1 cellular context compared by ENCODE assay signal in genomic region chr12:123457980-123458779, GRCh38.
TF ChIP-seq lines count a peak whose summit lies in the region.

Gene SNRNP35, plus strand, starts transcription at chr12:123458139. Its CDS starts 7,402 bp downstream, at chr12:123465541.

TF ChIP-seq in K562, 482 proteins besides CTCF, POLR2A, EP300 and RAD21 (continued from another document and continues in another):
- TF ChIP-seq ZNF512 (tag; IDR thresholded peaks at IDR 0.05), result no peak
- TF ChIP-seq SMARCE1 (IDR thresholded peaks at IDR 0.05), result peak; percentile 15; the same call in 1 of the 2 replicates
- TF ChIP-seq, protein P1, sequence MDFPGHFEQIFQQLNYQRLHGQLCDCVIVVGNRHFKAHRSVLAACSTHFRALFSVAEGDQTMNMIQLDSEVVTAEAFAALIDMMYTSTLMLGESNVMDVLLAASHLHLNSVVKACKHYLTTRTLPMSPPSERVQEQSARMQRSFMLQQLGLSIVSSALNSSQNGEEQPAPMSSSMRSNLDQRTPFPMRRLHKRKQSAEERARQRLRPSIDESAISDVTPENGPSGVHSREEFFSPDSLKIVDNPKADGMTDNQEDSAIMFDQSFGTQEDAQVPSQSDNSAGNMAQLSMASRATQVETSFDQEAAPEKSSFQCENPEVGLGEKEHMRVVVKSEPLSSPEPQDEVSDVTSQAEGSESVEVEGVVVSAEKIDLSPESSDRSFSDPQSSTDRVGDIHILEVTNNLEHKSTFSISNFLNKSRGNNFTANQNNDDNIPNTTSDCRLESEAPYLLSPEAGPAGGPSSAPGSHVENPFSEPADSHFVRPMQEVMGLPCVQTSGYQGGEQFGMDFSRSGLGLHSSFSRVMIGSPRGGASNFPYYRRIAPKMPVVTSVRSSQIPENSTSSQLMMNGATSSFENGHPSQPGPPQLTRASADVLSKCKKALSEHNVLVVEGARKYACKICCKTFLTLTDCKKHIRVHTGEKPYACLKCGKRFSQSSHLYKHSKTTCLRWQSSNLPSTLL (IDR thresholded peaks at IDR 0.05), result peak; percentile 82; the same call in 1 of the 2 replicates
- TF ChIP-seq ZNF274 (IDR thresholded peaks at IDR 0.05; ENCODE audit: borderline replicate concordance, low read depth, low read length), result no peak
- TF ChIP-seq CEBPG (CRISPR knock-in tag; IDR thresholded peaks at IDR 0.05), result peak; percentile 46
- TF ChIP-seq CEBPG (tag; conservative IDR thresholded peaks at IDR 0.05 in 1 of 2, IDR thresholded peaks at IDR 0.05 in 1 of 2), result no peak
- TF ChIP-seq KAT7 (CRISPR knock-in tag; IDR thresholded peaks at IDR 0.05; ENCODE audit: borderline replicate concordance), result peak; percentile 91; the same call in 1 of the 2 replicates
- TF ChIP-seq ZNF311 (CRISPR knock-in tag; IDR thresholded peaks at IDR 0.05), result no peak
- no peak for TF ChIP-seq CEBPB (tag; IDR thresholded peaks at IDR 0.05)
- TF ChIP-seq, protein P2, sequence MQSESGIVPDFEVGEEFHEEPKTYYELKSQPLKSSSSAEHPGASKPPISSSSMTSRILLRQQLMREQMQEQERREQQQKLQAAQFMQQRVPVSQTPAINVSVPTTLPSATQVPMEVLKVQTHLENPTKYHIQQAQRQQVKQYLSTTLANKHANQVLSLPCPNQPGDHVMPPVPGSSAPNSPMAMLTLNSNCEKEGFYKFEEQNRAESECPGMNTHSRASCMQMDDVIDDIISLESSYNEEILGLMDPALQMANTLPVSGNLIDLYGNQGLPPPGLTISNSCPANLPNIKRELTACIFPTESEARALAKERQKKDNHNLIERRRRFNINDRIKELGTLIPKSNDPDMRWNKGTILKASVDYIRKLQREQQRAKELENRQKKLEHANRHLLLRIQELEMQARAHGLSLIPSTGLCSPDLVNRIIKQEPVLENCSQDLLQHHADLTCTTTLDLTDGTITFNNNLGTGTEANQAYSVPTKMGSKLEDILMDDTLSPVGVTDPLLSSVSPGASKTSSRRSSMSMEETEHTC (IDR thresholded peaks at IDR 0.05), result no peak
- peak; percentile 22 to 26; a peak in 2 of 4 replicates for TF ChIP-seq SIX5 (IDR thresholded peaks at IDR 0.05; ENCODE audit: borderline replicate concordance in 1 of 2, insufficient read depth in 1 of 2, low read depth in 1 of 2, low read length in 2 of 2)
- TF ChIP-seq, protein P3, sequence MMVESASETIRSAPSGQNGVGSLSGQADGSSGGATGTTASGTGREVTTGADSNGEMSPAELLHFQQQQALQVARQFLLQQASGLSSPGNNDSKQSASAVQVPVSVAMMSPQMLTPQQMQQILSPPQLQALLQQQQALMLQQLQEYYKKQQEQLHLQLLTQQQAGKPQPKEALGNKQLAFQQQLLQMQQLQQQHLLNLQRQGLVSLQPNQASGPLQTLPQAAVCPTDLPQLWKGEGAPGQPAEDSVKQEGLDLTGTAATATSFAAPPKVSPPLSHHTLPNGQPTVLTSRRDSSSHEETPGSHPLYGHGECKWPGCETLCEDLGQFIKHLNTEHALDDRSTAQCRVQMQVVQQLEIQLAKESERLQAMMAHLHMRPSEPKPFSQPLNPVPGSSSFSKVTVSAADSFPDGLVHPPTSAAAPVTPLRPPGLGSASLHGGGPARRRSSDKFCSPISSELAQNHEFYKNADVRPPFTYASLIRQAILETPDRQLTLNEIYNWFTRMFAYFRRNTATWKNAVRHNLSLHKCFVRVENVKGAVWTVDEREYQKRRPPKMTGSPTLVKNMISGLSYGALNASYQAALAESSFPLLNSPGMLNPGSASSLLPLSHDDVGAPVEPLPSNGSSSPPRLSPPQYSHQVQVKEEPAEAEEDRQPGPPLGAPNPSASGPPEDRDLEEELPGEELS (CRISPR knock-in tag; IDR thresholded peaks at IDR 0.05; ENCODE audit: borderline replicate concordance), result peak; percentile 80; the same call in 1 of the 2 replicates
- peak; percentile 71 for TF ChIP-seq HDAC2 (IDR thresholded peaks at IDR 0.05)
- TF ChIP-seq, protein P4, sequence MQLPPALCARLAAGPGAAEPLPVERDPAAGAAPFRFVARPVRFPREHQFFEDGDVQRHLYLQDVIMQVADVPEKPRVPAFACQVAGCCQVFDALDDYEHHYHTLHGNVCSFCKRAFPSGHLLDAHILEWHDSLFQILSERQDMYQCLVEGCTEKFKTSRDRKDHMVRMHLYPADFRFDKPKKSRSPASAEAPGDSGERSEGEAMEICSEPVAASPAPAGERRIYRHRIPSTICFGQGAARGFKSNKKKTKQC (CRISPR knock-in tag; IDR thresholded peaks at IDR 0.05), result peak; percentile 90
- no peak for TF ChIP-seq ZNF561 (CRISPR knock-in tag; conservative IDR thresholded peaks at IDR 0.05)
- TF ChIP-seq, protein P5, sequence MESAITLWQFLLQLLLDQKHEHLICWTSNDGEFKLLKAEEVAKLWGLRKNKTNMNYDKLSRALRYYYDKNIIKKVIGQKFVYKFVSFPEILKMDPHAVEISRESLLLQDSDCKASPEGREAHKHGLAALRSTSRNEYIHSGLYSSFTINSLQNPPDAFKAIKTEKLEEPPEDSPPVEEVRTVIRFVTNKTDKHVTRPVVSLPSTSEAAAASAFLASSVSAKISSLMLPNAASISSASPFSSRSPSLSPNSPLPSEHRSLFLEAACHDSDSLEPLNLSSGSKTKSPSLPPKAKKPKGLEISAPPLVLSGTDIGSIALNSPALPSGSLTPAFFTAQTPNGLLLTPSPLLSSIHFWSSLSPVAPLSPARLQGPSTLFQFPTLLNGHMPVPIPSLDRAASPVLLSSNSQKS (CRISPR knock-in tag; IDR thresholded peaks at IDR 0.05), result no peak
- no peak for TF ChIP-seq ZBED1 (IDR thresholded peaks at IDR 0.05)
- TF ChIP-seq RBBP5 (IDR thresholded peaks at IDR 0.05; ENCODE audit: borderline replicate concordance, insufficient read depth, low read length, poor library complexity, severe bottlenecking), result peak; percentile 92
- no peak for TF ChIP-seq RHOXF2B (CRISPR knock-in tag; conservative IDR thresholded peaks at IDR 0.05)
- peak; percentile 17; the same call in 1 of the 2 replicates for TF ChIP-seq CBX1 (IDR thresholded peaks at IDR 0.05; ENCODE audit: low read depth)
- TF ChIP-seq, protein P6, sequence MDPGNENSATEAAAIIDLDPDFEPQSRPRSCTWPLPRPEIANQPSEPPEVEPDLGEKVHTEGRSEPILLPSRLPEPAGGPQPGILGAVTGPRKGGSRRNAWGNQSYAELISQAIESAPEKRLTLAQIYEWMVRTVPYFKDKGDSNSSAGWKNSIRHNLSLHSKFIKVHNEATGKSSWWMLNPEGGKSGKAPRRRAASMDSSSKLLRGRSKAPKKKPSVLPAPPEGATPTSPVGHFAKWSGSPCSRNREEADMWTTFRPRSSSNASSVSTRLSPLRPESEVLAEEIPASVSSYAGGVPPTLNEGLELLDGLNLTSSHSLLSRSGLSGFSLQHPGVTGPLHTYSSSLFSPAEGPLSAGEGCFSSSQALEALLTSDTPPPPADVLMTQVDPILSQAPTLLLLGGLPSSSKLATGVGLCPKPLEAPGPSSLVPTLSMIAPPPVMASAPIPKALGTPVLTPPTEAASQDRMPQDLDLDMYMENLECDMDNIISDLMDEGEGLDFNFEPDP (CRISPR knock-in tag; IDR thresholded peaks at IDR 0.05), result no peak
- peak; percentile 88 for TF ChIP-seq BRD4 (IDR thresholded peaks at IDR 0.05)
- peak; percentile 60; the same call in 1 of the 2 replicates for TF ChIP-seq ZNF316 (IDR thresholded peaks at IDR 0.05)
- TF ChIP-seq ZNF121 (CRISPR knock-in tag; conservative IDR thresholded peaks at IDR 0.05), result no peak
- TF ChIP-seq, protein P7, sequence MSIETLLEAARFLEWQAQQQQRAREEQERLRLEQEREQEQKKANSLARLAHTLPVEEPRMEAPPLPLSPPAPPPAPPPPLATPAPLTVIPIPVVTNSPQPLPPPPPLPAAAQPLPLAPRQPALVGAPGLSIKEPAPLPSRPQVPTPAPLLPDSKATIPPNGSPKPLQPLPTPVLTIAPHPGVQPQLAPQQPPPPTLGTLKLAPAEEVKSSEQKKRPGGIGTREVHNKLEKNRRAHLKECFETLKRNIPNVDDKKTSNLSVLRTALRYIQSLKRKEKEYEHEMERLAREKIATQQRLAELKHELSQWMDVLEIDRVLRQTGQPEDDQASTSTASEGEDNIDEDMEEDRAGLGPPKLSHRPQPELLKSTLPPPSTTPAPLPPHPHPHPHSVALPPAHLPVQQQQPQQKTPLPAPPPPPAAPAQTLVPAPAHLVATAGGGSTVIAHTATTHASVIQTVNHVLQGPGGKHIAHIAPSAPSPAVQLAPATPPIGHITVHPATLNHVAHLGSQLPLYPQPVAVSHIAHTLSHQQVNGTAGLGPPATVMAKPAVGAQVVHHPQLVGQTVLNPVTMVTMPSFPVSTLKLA (conservative IDR thresholded peaks at IDR 0.05), result peak; percentile 67 to 82; a peak in 3 of 4 replicates
- TF ChIP-seq ZNF212 (CRISPR knock-in tag; IDR thresholded peaks at IDR 0.05), result no peak
- no peak for TF ChIP-seq MCM5 (IDR thresholded peaks at IDR 0.05; ENCODE audit: low read depth)
- peak; percentile 73 for TF ChIP-seq KDM5B (IDR thresholded peaks at IDR 0.05; ENCODE audit: insufficient replicate concordance, low read depth, low read length)
- TF ChIP-seq FOXP1 (CRISPR knock-in tag; IDR thresholded peaks at IDR 0.05), result peak; percentile 94
- TF ChIP-seq ZNF449 (CRISPR knock-in tag; IDR thresholded peaks at IDR 0.05), result no peak
- TF ChIP-seq, protein P8, sequence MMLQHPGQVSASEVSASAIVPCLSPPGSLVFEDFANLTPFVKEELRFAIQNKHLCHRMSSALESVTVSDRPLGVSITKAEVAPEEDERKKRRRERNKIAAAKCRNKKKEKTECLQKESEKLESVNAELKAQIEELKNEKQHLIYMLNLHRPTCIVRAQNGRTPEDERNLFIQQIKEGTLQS (IDR thresholded peaks at IDR 0.05), result no peak
- TF ChIP-seq, protein P8 (CRISPR knock-in tag; conservative IDR thresholded peaks at IDR 0.05), result peak; percentile 66; the same call in 1 of the 2 replicates
- 0 out of 2 replicates have a peak, but pooled peaks have one; percentile 13 for TF ChIP-seq ZBTB12 (CRISPR knock-in tag; IDR thresholded peaks at IDR 0.05)
- no peak for TF ChIP-seq U2AF2 (optimal IDR thresholded peaks at IDR 0.05; ENCODE audit: low read depth, low read length)
- no peak for TF ChIP-seq FOS (IDR thresholded peaks at IDR 0.05; ENCODE audit: extremely low read depth, insufficient read length)
- TF ChIP-seq ZNF12 (CRISPR knock-in tag; IDR thresholded peaks at IDR 0.05), result no peak
- TF ChIP-seq, protein P9, sequence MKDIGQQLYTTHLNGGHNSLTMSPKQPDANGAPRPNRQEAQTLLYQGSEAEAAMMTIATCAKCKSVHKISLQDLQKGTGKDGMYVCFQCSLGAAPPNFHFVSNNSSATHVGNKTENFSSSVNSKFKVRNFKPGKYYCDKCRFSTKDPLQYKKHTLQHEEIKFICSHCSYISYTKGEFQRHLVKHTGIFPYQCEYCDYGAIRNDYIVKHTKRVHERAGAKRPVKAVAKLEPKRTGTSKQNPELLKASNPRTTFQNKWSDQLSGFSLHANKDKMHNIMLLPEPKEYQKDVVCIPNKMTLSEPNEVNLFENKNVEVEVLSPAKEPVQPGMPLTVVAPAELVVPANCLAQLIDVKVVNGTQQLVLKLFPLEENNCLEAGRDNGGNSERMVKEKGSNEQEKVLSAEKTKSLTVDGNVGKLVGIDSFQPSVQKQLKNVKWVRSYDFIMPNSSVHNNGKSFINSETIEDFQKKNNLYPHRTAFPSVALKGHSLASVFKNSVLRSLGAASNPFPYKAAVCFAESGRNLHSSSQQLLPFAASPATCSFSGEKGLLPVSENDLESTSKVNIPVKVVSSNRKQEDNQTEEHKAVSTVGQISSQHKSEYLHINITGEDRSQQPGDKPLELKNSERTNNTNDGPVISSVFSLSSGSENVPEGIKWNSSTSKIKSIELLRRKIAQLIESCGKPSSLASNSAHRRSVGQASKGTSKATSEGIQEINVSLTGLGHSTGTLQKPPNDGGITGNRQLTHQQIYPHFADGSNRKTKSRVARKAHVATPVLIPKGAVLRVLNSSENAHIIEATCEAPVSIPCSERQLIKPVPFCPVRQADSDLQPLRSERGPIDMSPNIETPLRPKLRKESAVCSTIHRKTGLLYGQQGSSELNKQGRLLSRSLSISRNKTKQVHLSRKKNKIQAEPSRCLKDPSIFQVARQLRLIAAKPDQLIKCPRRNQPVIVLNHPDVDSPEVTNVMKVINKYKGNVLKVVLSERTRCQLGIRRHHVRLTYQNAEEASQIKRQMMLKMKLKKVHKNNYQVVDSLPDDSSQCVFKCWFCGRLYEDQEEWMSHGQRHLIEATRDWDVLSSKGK (CRISPR knock-in tag; IDR thresholded peaks at IDR 0.05), result no peak
- no peak for TF ChIP-seq CGGBP1 (CRISPR knock-in tag; IDR thresholded peaks at IDR 0.05)
